In genomic region chr5:38541174-38541724, GRCh38 we compare ENCODE assay signal across 20 cellular contexts. TPM values are rescaled to one million over a fixed set of nuclear protein-coding genes. Genes with fewer than 3 reads are reported as not detected.
DNase-seq lines count a peak whose midpoint lies in the region; ATAC-seq, FAIRE-seq and TF ChIP-seq lines count a peak whose summit lies in the region.
"Had no signal": no experiment of that assay in that cellular context is flagged by ENCODE, and none has a peak within 500 bp of the region (broad histone marks: within the 10 kb centered on the region; RNA-seq: fewer than 3 reads in every experiment).

No MANE protein-coding gene starts in this region.

- peak; percentile 23 for FAIRE-seq in GM12878 (lab: Jason Lieb, UNC)
- FAIRE-seq: islet of Langerhans had no signal

- H3K36me3 ChIP-seq in GM12878 (ENCODE audit: control insufficient read depth in 2 of 2, insufficient read depth in 2 of 2, low read length in 1 of 2) (no peaks in the 10 kb centered on the region), psoas muscle (ENCODE audit: insufficient read depth in 1 of 2, low read depth in 1 of 2) (no peaks in the 10 kb centered on the region), adrenal gland (replicated peaks in 1 of 2) (no peaks in the 10 kb centered on the region)
- H3K36me3 ChIP-seq in effector memory CD4-positive, alpha-beta T cell (ENCODE audit: control insufficient read depth, insufficient read depth, low read length): no peaks in the 10 kb centered on the region
- H3K36me3 ChIP-seq: neutrophil, SJSA1, tibial nerve had no signal

- H3K79me2 ChIP-seq in GM12878 (ENCODE audit: control insufficient read depth, insufficient read depth, low read length): no peaks in the 10 kb centered on the region

- H3K4me2 ChIP-seq in GM12878 (ENCODE audit: control insufficient read depth, insufficient read depth): no peak overlapping the region

- H2AFZ ChIP-seq in GM12878 (ENCODE audit: control insufficient read depth, low read depth, low read length): no peak overlapping the region

- H3K4me3 ChIP-seq in GM12878 (no peak overlapping the region), psoas muscle (peak overlapping the region; percentile 42), adrenal gland (no peak overlapping the region)
- no peak overlapping the region for H3K4me3 ChIP-seq in effector memory CD4-positive, alpha-beta T cell (ENCODE audit: insufficient read depth, low read depth, low read length, poor library complexity, severe bottlenecking)
- H3K4me3 ChIP-seq: SJSA1, tibial nerve had no signal

- no peak for TF ChIP-seq RAD21 in GM12878 (IDR thresholded peaks at IDR 0.05; ENCODE audit: insufficient read depth, low read depth, low read length)

- H3K4me1 ChIP-seq in GM12878 (ENCODE audit: control insufficient read depth, insufficient read depth, low read length): no peaks in the 10 kb centered on the region
- H3K4me1 ChIP-seq in psoas muscle: peaks cover 76% of the 10 kb centered on the region
- peaks cover 0 to 47% of the 10 kb centered on the region in 2 donors for H3K4me1 ChIP-seq in adrenal gland (replicated peaks in 1 of 2)
- no peaks in the 10 kb centered on the region for H3K4me1 ChIP-seq in effector memory CD4-positive, alpha-beta T cell (ENCODE audit: control insufficient read depth, insufficient read depth, low read length, poor library complexity, severe bottlenecking)
- H3K4me1 ChIP-seq: SJSA1 had no signal

- no peak for TF ChIP-seq CTCF in GM12878 (IDR thresholded peaks at IDR 0.05 in 2 of 3, conservative IDR thresholded peaks at IDR 0.05 in 1 of 3; ENCODE audit: control insufficient read depth in 2 of 3, extremely low read depth in 1 of 3, insufficient read depth in 1 of 3, low read depth in 3 of 3, low read length in 3 of 3)
- no peak for TF ChIP-seq CTCF in psoas muscle (IDR thresholded peaks at IDR 0.05)
- TF ChIP-seq CTCF in adrenal gland (IDR thresholded peaks at IDR 0.05): no peak

- no peaks in the 10 kb centered on the region; a peak in 1 of 4 replicates for H3K27me3 ChIP-seq in GM12878 (replicated peaks in 1 of 2; ENCODE audit: control insufficient read depth in 2 of 2, insufficient read depth in 2 of 2, low read length in 1 of 2)
- H3K27me3 ChIP-seq in psoas muscle (ENCODE audit: insufficient read depth in 3 of 3, low read length in 2 of 3): no peaks in the 10 kb centered on the region
- no peaks in the 10 kb centered on the region for H3K27me3 ChIP-seq in adrenal gland
- H3K27me3 ChIP-seq in effector memory CD4-positive, alpha-beta T cell (replicated peaks; ENCODE audit: control insufficient read depth, insufficient read depth, low read length, poor library complexity, severe bottlenecking): peaks cover 5% of the 10 kb centered on the region
- H3K27me3 ChIP-seq: SJSA1, tibial nerve had no signal

- RAD21 ChIA-PET in GM12878 (lab: Charles Lee; ENCODE audit: unreplicated experiment): no interaction called here

- in situ Hi-C loops in GM12878 (cut with MboI): no loop called here

- BruUV-seq in GM12878 (replicated peaks; lab: Mats Ljungman, UMichigan): no TSS peak

- 0% methylated on average over 2 of the region's 2 CpGs for WGBS in GM12878 (ENCODE audit: insufficient coverage, insufficient replicate concordance, low lambda C conversion rate, missing lambda C conversion rate)
- 20 to 68% (median 31%) methylated on average over 2 of the region's 2 CpGs for WGBS in psoas muscle, 3 donors
- 66 to 97% (median 74%) methylated on average over 2 of the region's 2 CpGs for WGBS in adrenal gland, 4 donors

- H3K9me3 ChIP-seq in GM12878 (replicated peaks; ENCODE audit: control insufficient read depth, insufficient read depth, low read length) (no peaks in the 10 kb centered on the region), psoas muscle (no peaks in the 10 kb centered on the region), adrenal gland (replicated peaks in 1 of 3) (no peaks in the 10 kb centered on the region)
- H3K9me3 ChIP-seq in effector memory CD4-positive, alpha-beta T cell (ENCODE audit: control insufficient read depth, low read length): no peaks in the 10 kb centered on the region
- H3K9me3 ChIP-seq: neutrophil, SJSA1, tibial nerve had no signal

- H4K20me1 ChIP-seq in GM12878 (ENCODE audit: control insufficient read depth, insufficient read depth): no peaks in the 10 kb centered on the region

- DNase-seq in NCI-H1092 (lab: John Stamatoyannopoulos, UW): peak; percentile 75
- DNase-seq in NCI-H2196 (lab: John Stamatoyannopoulos, UW; ENCODE audit: unreplicated experiment): peak; percentile 85
- no peak for DNase-seq in GM12878 (ENCODE audit: low read depth, low spot score)
- DNase-seq in psoas muscle: no peak
- DNase-seq in NCI-H1694 treated with DMSO at 0.1 percent for 48 hours (lab: John Stamatoyannopoulos, UW): no peak
- no peak for DNase-seq in adrenal gland
- no peak for DNase-seq in effector memory CD4-positive, alpha-beta T cell
- DNase-seq: activated CD4-positive, alpha-beta T cell treated with anti-CD3 and anti-CD28 coated beads, Interleukin-2, amount 10 ng/mL, durations not matched to agents 24 days and 14 days; activated naive CD8-positive, alpha-beta T cell treated with anti-CD3 and anti-CD28 coated beads, Interleukin-2, amount 10 ng/mL, durations not matched to agents 7 days and 5 days; activated T-cell treated with anti-CD3 and anti-CD28 coated beads for 4 hours; DMS 273 treated with DMSO at 0.1 percent for 48 hours; erythroblast; Kasumi-1; mesendoderm; stimulated activated CD4-positive, alpha-beta T cell treated with anti-CD3 and anti-CD28 coated beads, Interleukin-4, amount 100 ng/mL, for 24 hours had no signal

- no peak overlapping the region for H3K27ac ChIP-seq in GM12878 (ENCODE audit: control insufficient read depth, insufficient read depth)
- peak overlapping the region; percentile 86 for H3K27ac ChIP-seq in psoas muscle
- no peak overlapping the region for H3K27ac ChIP-seq in adrenal gland
- no peak overlapping the region for H3K27ac ChIP-seq in effector memory CD4-positive, alpha-beta T cell (ENCODE audit: insufficient read depth, low read length, poor library complexity, severe bottlenecking)
- H3K27ac ChIP-seq: neutrophil, SJSA1 had no signal

- no peak for TF ChIP-seq EP300 in GM12878 (IDR thresholded peaks at IDR 0.05; ENCODE audit: borderline replicate concordance in 1 of 2, control insufficient read depth in 1 of 2, low read depth in 2 of 2, low read length in 2 of 2)

- no peak overlapping the region for H3K9ac ChIP-seq in GM12878 (ENCODE audit: control insufficient read depth, insufficient read depth, low read length)

- SMC1A ChIA-PET in GM12878 (lab: Charles Lee; ENCODE audit: uncharacterized antibody, unreplicated experiment): interaction anchor here (2.0 kb wide), 1 partner anchor 100 kb away, joined by 6 read pairs; no protein-coding TSS in a partner anchor

- TF ChIP-seq POLR2A in GM12878 (IDR thresholded peaks at IDR 0.05; ENCODE audit: low read depth, low read length) (no peak), adrenal gland (IDR thresholded peaks at IDR 0.05) (no peak)

- CTCF ChIA-PET in GM12878 (lab: Yijun Ruan, JAX): no interaction called here

- ATAC-seq in GM12878 (no peak), psoas muscle (peak; percentile 36 to 71 (median 64)), GM18867 (IDR thresholded peaks at IDR 0.05; ENCODE audit: unreplicated experiment) (no peak)

- intact Hi-C loops in GM12878 (cut with micrococcal nuclease; ENCODE audit: unreplicated experiment) (no loop called here), psoas muscle (cut with DNase I) (no loop called here), adrenal gland (cut with DNase I) (no loop called here)

- POLR2A ChIA-PET in GM12878 (lab: Charles Lee): no interaction called here

TF ChIP-seq in GM12878, 131 proteins besides CTCF, POLR2A, EP300 and RAD21 (continues in another document):
- no peak for TF ChIP-seq IKZF1 (conservative IDR thresholded peaks at IDR 0.05)
- no peak for TF ChIP-seq FOXM1 (IDR thresholded peaks at IDR 0.05; ENCODE audit: low read depth, low read length)
- no peak for TF ChIP-seq PML (IDR thresholded peaks at IDR 0.05; ENCODE audit: low read length)

RNA-seq across cellular contexts. Expression of gene LIFR, which starts 15.2 kb away (rescaled TPM):
- total RNA-seq in GM12878 (2013; cell fraction: nucleolus; rRNA removed): not detected in 2 replicates
- total RNA-seq in GM12878 (2014; rRNA removed) (not detected in 2 replicates), GM12878 (2014; rRNA removed; fragmentation: Illumina TruSeq; extraction: Trizol) (not detected in 2 replicates), GM12878 (2021) (0.10 and 0.27 TPM in 2 replicates), psoas muscle (10 to 100 TPM; 28.9 to 74.5 (median 57.1) TPM), adrenal gland (100 to 1,000 TPM in 3 of 8 donors, 10 to 100 TPM in 5; 43.2 to 118 (median 68.0) TPM)
- polyA plus RNA-seq in GM12878 (2011; ENCODE audit: low read depth): not detected
- polyA plus RNA-seq in GM12878 (2011; rRNA removed) (not detected in 2 replicates), GM12878 (2014; fragmentation: Illumina TruSeq; extraction: Trizol) (not detected in 2 replicates), GM12878 (2014; fragmentation: Nextera tagmentation; extraction: Ambion mirVana) (not detected), GM12878 (2014; rRNA removed) (not detected in 2 replicates), GM12878 (2016; fragmentation: Nextera tagmentation; extraction: Ambion mirVana) (not detected), psoas muscle (10 to 100 TPM; 10.1 to 27.4 (median 10.4) TPM), adrenal gland (10 to 100 TPM in 2 of 3 donors, 1 to 10 TPM in 1; 9.2 to 18.3 (median 10.2) TPM)
- polyA plus RNA-seq in GM12878 (2011; cell fraction: cytosol; rRNA removed): not detected in 2 replicates
- not detected in 2 replicates for polyA plus RNA-seq in GM12878 (2011; cell fraction: nucleus; rRNA removed)
- polyA plus RNA-seq in GM12878 (2012): 0.01 and 0.06 TPM in 2 replicates
- polyA minus RNA-seq in GM12878 (2011; rRNA and poly(A)+ RNA removed): not detected in 2 replicates
- polyA minus RNA-seq in GM12878 (2011; cell fraction: cytosol; rRNA and poly(A)+ RNA removed): 0.83 TPM in 1 of 2 replicates, not detected in the other
- polyA minus RNA-seq in GM12878 (2011; cell fraction: nucleus; rRNA and poly(A)+ RNA removed): 0.10 TPM in 1 of 2 replicates, not detected in the other
- total RNA-seq: activated naive CD8-positive, alpha-beta T cell treated with anti-CD3 and anti-CD28 coated beads, Interleukin-2, amount 10 ng/mL, durations not matched to agents 7 days and 5 days had no signal

Comparison
In these comparisons a context has a peak if more than half of its experiments do, and no peak if none do; other contexts are left out.
1. DNase-seq: peak in NCI-H1092 (single experiment) and NCI-H2196 (single experiment); none in GM12878 (single experiment), psoas muscle (0 of 2), NCI-H1694 treated with DMSO at 0.1 percent for 48 hours (single experiment), adrenal gland (0 of 7) and effector memory CD4-positive, alpha-beta T cell (0 of 3).
2. ATAC-seq: peak in psoas muscle (4 of 4); none in GM12878 (single experiment) and GM18867 (single experiment).
3. RNA of gene LIFR, which starts 15.2 kb away (total RNA-seq): 43.2 to 118 TPM in adrenal gland and 28.9 to 74.5 TPM in psoas muscle; 0.10 to 0.27 TPM in GM12878; every median in the first group is over 10 times any median in the second.